In genomic region chr9:134330590-134330989, GRCh38 we compare ENCODE assay signal across 17 cellular contexts. TPM values are rescaled to one million over a fixed set of nuclear protein-coding genes. Genes with fewer than 3 reads are reported as not detected.
DNase-seq lines count a peak whose midpoint lies in the region; ATAC-seq and TF ChIP-seq lines count a peak whose summit lies in the region.
"Had no signal": no experiment of that assay in that cellular context is flagged by ENCODE, and none has a peak within 500 bp of the region (broad histone marks: within the 10 kb centered on the region; RNA-seq: fewer than 3 reads in every experiment).

No MANE protein-coding gene starts in this region.

- H3K9me3 ChIP-seq in breast epithelium (no peaks in the 10 kb centered on the region), osteoblast (ENCODE audit: low read depth, low read length) (no peaks in the 10 kb centered on the region)
- H3K9me3 ChIP-seq: esophagus muscularis mucosa, MG63 had no signal

- peaks cover 13% of the 10 kb centered on the region for H3K36me3 Mint-ChIP-seq in MCF 10A (ENCODE audit: insufficient read depth, unreplicated experiment)
- H3K36me3 Mint-ChIP-seq in glutamatergic neuron (ENCODE audit: unreplicated experiment), result no peaks in the 10 kb centered on the region
- no peaks in the 10 kb centered on the region for H3K36me3 Mint-ChIP-seq in type B pancreatic cell
- H3K36me3 Mint-ChIP-seq: CD4-positive, alpha-beta memory T cell had no signal

- peaks cover 86% of the 10 kb centered on the region for H4K20me1 ChIP-seq in osteoblast (ENCODE audit: insufficient read depth, low read length)

- POLR2A ChIA-PET in MCF 10A (lab: Yijun Ruan, JAX), result interaction anchor here (0.7 to 4.2 kb wide), 4 partner anchors 15 to 32 kb away, joined by 3 to 30 read pairs (median 4); no protein-coding TSS in a partner anchor

- DNase-seq in MCF 10A (ENCODE audit: unreplicated experiment), result no peak
- DNase-seq in breast epithelium (ENCODE audit: low spot score in 2 of 2), result no peak
- DNase-seq in glutamatergic neuron, result peak; percentile 6
- no peak for DNase-seq in osteoblast (ENCODE audit: insufficient read length, low spot score, missing footprints)
- no peak for DNase-seq in type B pancreatic cell (ENCODE audit: extremely low spot score, unreplicated experiment)
- DNase-seq in activated effector memory CD4-positive, alpha-beta T cell treated with anti-CD3 and anti-CD28 coated beads, Interleukin-2, amount 50 U/mL, for 16 hours, result no peak
- DNase-seq: activated CD8-positive, alpha-beta T cell treated with anti-CD3 and anti-CD28 coated beads, Interleukin-2, amount 10 ng/mL, durations not matched to agents 7 days and 5 days; amniotic stem cell; kidney glomerular epithelial cell; MG63; NCI-H1930; stimulated activated CD4-positive, alpha-beta T cell treated with anti-CD3 and anti-CD28 coated beads, Interleukin-1b, Interleukin-23, amount 100 ng/mL, for 48 hours had no signal

- H3K27ac Mint-ChIP-seq in MCF 10A (ENCODE audit: low read depth, unreplicated experiment) (peak overlapping the region; percentile 61), glutamatergic neuron (ENCODE audit: unreplicated experiment) (no peak overlapping the region), type B pancreatic cell (peak overlapping the region; percentile 68)
- H3K27ac Mint-ChIP-seq: activated CD8-positive, alpha-beta T cell treated with anti-CD3 and anti-CD28 coated beads, Interleukin-2, amount 10 ng/mL, durations not matched to agents 7 days and 5 days; activated T-helper 1 cell treated with anti-CD3 and anti-CD28 coated beads, Interleukin-12 subunit alpha, Interleukin-12 subunit beta, Interleukin-2, Interleukin-4 antibody, amounts not matched to agents 30 ng/mL and 10 ng/mL and 1 ng/mL, durations not matched to agents 14 hours and 24 hours and 36 hours had no signal

- no peaks in the 10 kb centered on the region for H3K27me3 ChIP-seq in breast epithelium
- H3K27me3 ChIP-seq in osteoblast (ENCODE audit: insufficient read depth, low read length), result no peaks in the 10 kb centered on the region
- H3K27me3 ChIP-seq: MG63 had no signal

- TF ChIP-seq CTCF in MCF 10A (IDR thresholded peaks at IDR 0.05; ENCODE audit: unreplicated experiment), result no peak
- no peak for TF ChIP-seq CTCF in breast epithelium (IDR thresholded peaks at IDR 0.05)
- no peak for TF ChIP-seq CTCF in glutamatergic neuron (IDR thresholded peaks at IDR 0.05; ENCODE audit: partially characterized antibody, unreplicated experiment)
- no peak for TF ChIP-seq CTCF in osteoblast (IDR thresholded peaks at IDR 0.05; ENCODE audit: extremely low read depth, low read depth, low read length)
- no peak for TF ChIP-seq CTCF in type B pancreatic cell (conservative IDR thresholded peaks at IDR 0.05)

- H3K4me3 ChIP-seq in breast epithelium (peak overlapping the region in 1 of 3 donors; percentile 94), osteoblast (ENCODE audit: insufficient read depth, low read length) (no peak overlapping the region)
- H3K4me3 ChIP-seq: MG63 had no signal

- H3K9me3 Mint-ChIP-seq in MCF 10A (ENCODE audit: unreplicated experiment), result no peaks in the 10 kb centered on the region
- H3K9me3 Mint-ChIP-seq in glutamatergic neuron (ENCODE audit: unreplicated experiment), result no peaks in the 10 kb centered on the region
- no peaks in the 10 kb centered on the region for H3K9me3 Mint-ChIP-seq in type B pancreatic cell
- H3K9me3 Mint-ChIP-seq: activated T-helper 1 cell treated with anti-CD3 and anti-CD28 coated beads, Interleukin-12 subunit alpha, Interleukin-12 subunit beta, Interleukin-2, Interleukin-4 antibody, amounts not matched to agents 30 ng/mL and 10 ng/mL and 1 ng/mL, durations not matched to agents 14 hours and 24 hours and 36 hours; CD4-positive, alpha-beta memory T cell had no signal

- peaks cover 88% of the 10 kb centered on the region for H3K79me2 ChIP-seq in osteoblast (ENCODE audit: insufficient read depth, low read length)

- BruUV-seq in MCF 10A (replicated peaks; lab: Mats Ljungman, UMichigan), result no TSS peak

- CTCF ChIA-PET in MCF 10A (lab: Yijun Ruan, JAX), result interaction anchor here (0.8 kb wide), 1 partner anchor 29 kb away, joined by 4 read pairs; no protein-coding TSS in a partner anchor

- H3K4me1 ChIP-seq in breast epithelium, result peaks cover 26 to 47% of the 10 kb centered on the region in 2 donors
- H3K4me1 ChIP-seq in osteoblast (ENCODE audit: insufficient read depth, low read length), result peaks cover 30% of the 10 kb centered on the region

- H3K36me3 ChIP-seq in breast epithelium (no peaks in the 10 kb centered on the region), osteoblast (ENCODE audit: insufficient read depth, low read length) (no peaks in the 10 kb centered on the region)
- H3K36me3 ChIP-seq: esophagus muscularis mucosa had no signal

- H2AFZ ChIP-seq in osteoblast (ENCODE audit: low read length), result no peak overlapping the region

- H3K27ac ChIP-seq in breast epithelium (peak overlapping the region in 1 of 2 donors; percentile 89), osteoblast (ENCODE audit: low read depth, low read length) (peak overlapping the region; percentile 85)

- H3K4me3 Mint-ChIP-seq in MCF 10A (ENCODE audit: unreplicated experiment) (peak overlapping the region; percentile 81), glutamatergic neuron (ENCODE audit: unreplicated experiment) (no peak overlapping the region), type B pancreatic cell (peak overlapping the region; percentile 85)
- H3K4me3 Mint-ChIP-seq: activated CD8-positive, alpha-beta T cell treated with anti-CD3 and anti-CD28 coated beads, Interleukin-2, amount 10 ng/mL, durations not matched to agents 7 days and 5 days; activated T-helper 1 cell treated with anti-CD3 and anti-CD28 coated beads, Interleukin-12 subunit alpha, Interleukin-12 subunit beta, Interleukin-2, Interleukin-4 antibody, amounts not matched to agents 30 ng/mL and 10 ng/mL and 1 ng/mL, durations not matched to agents 14 hours and 24 hours and 36 hours had no signal

- intact Hi-C loops in MCF 10A (cut with micrococcal nuclease) (no loop called here), breast epithelium (cut with DNase I; ENCODE audit: low total_unique reads) (no loop called here)

- no peak for TF ChIP-seq POLR2A in breast epithelium (IDR thresholded peaks at IDR 0.05)

- H3K27me3 Mint-ChIP-seq in MCF 10A (ENCODE audit: insufficient read depth, unreplicated experiment), result no peaks in the 10 kb centered on the region
- H3K27me3 Mint-ChIP-seq in glutamatergic neuron (ENCODE audit: unreplicated experiment), result peaks cover 2% of the 10 kb centered on the region
- H3K27me3 Mint-ChIP-seq in type B pancreatic cell, result no peaks in the 10 kb centered on the region
- H3K27me3 Mint-ChIP-seq: CD4-positive, alpha-beta memory T cell had no signal

- H3K4me1 Mint-ChIP-seq in MCF 10A (ENCODE audit: insufficient read depth, unreplicated experiment) (peaks cover 43% of the 10 kb centered on the region), glutamatergic neuron (ENCODE audit: low read depth, unreplicated experiment) (peaks cover 16% of the 10 kb centered on the region), type B pancreatic cell (ENCODE audit: unreplicated experiment) (peaks cover 25% of the 10 kb centered on the region)

- ATAC-seq in GM18909 (IDR thresholded peaks at IDR 0.05; ENCODE audit: poor library complexity, unreplicated experiment) (no peak), GM19395 (IDR thresholded peaks at IDR 0.05; ENCODE audit: unreplicated experiment) (no peak)
- ATAC-seq: activated CD8-positive, alpha-beta T cell treated with anti-CD3 and anti-CD28 coated beads, Interleukin-2, amount 10 ng/mL, durations not matched to agents 7 days and 5 days had no signal

- no peak overlapping the region for H3K4me2 ChIP-seq in osteoblast (ENCODE audit: insufficient read depth, low read length)

RNA-seq across cellular contexts. Expression of gene RXRA, which starts 4.3 kb away (rescaled TPM):
- total RNA-seq in MCF 10A (2022) (57.7 and 65.5 TPM in 2 replicates), breast epithelium (10 to 100 TPM; 31.0 to 63.0 (median 31.5) TPM), glutamatergic neuron (ENCODE audit: unreplicated experiment) (20.5 TPM), osteoblast (25.3 and 26.4 TPM in 2 replicates), type B pancreatic cell (ENCODE audit: low replicate concordance) (66.9 and 127 TPM in 2 replicates)
